ENCODE assay signal across 8 cellular contexts in the genomic region with DNA sequence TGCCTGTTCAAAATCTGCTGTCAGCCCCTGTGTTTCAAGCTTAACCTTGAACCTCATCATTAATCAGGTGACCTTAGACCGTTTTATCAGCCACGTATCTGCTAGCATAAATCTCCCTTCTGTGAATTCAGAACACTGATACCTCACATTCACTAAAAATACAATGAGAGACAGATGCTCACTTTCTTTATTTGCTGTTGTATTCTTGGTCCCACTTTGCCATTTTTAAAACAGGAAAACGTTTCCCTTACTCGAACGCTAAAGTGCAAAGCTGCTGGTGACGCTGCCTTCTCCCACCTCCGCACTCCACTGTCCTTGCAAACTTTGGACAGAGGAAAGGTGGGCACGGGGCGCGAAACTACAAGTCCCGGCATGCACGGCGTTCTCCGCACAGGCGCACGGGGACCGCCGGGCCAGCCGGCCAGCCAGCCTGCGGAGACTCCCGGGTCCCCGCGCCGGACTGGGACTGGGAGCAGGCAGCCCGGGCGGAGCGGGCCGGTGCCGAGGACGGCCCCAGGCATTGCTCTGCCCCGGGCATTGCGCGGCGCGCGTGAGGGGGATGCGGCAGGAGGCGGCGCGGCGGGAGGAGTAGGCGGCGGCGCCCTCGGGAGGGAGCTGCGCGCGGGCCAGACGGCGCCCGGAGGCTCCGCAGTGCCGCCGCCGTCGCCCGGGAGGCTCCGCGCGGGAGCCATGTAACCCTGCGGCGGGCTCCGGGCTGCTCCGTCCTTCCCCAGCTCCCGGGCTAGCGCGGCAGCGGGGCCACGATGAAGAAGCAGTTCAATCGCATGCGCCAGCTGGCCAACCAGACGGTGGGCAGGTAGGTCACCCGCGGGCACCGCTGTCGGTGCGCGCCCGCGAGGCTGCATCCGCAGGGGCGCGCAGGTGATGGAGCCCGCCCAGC. TPM values are rescaled to one million over a fixed set of nuclear protein-coding genes. Genes with fewer than 3 reads are reported as not detected.
DNase-seq lines count a peak whose midpoint lies in the region; ATAC-seq and TF ChIP-seq lines count a peak whose summit lies in the region.

A gene with protein sequence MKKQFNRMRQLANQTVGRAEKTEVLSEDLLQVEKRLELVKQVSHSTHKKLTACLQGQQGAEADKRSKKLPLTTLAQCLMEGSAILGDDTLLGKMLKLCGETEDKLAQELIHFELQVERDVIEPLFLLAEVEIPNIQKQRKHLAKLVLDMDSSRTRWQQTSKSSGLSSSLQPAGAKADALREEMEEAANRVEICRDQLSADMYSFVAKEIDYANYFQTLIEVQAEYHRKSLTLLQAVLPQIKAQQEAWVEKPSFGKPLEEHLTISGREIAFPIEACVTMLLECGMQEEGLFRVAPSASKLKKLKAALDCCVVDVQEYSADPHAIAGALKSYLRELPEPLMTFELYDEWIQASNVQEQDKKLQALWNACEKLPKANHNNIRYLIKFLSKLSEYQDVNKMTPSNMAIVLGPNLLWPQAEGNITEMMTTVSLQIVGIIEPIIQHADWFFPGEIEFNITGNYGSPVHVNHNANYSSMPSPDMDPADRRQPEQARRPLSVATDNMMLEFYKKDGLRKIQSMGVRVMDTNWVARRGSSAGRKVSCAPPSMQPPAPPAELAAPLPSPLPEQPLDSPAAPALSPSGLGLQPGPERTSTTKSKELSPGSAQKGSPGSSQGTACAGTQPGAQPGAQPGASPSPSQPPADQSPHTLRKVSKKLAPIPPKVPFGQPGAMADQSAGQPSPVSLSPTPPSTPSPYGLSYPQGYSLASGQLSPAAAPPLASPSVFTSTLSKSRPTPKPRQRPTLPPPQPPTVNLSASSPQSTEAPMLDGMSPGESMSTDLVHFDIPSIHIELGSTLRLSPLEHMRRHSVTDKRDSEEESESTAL (plus strand): TSS at position 424 of the 901 bp plus-strand sequence. CDS start 341 bp downstream, at position 765.

- no peaks in the 10 kb centered on the region for H3K27me3 ChIP-seq in ascending aorta

- intact Hi-C loops in ascending aorta (cut with DNase I) = loop anchor here (10.0 kb wide), 1 partner anchor 225 kb away; a partner anchor contains a TSS

- no peaks in the 10 kb centered on the region for H3K36me3 ChIP-seq in ascending aorta

- no peak for TF ChIP-seq CTCF in ascending aorta (IDR thresholded peaks at IDR 0.05)
- no peak for TF ChIP-seq CTCF in progenitor cell of endocrine pancreas (IDR thresholded peaks at IDR 0.05; ENCODE audit: unreplicated experiment)

- H3K4me1 Mint-ChIP-seq in progenitor cell of endocrine pancreas (ENCODE audit: low read depth) = peaks cover 17% of the 10 kb centered on the region

- no peaks in the 10 kb centered on the region for H3K9me3 Mint-ChIP-seq in progenitor cell of endocrine pancreas (ENCODE audit: low read depth)

- H3K36me3 Mint-ChIP-seq in progenitor cell of endocrine pancreas (ENCODE audit: insufficient read depth) = no peaks in the 10 kb centered on the region

- no peaks in the 10 kb centered on the region for H3K9me3 ChIP-seq in ascending aorta

- peaks cover 17% of the 10 kb centered on the region for H3K27me3 Mint-ChIP-seq in progenitor cell of endocrine pancreas

- peak; percentile 97 for ATAC-seq in GM18511 (IDR thresholded peaks at IDR 0.05; ENCODE audit: unreplicated experiment)
- peak; percentile 82 for ATAC-seq in HG02943 (IDR thresholded peaks at IDR 0.05; ENCODE audit: low read depth, unreplicated experiment)

- peak within 1 kb of the TSS; percentile 49 to 81 for H3K27ac ChIP-seq in ascending aorta

- peak within 1 kb of the TSS; percentile 92 for H3K4me3 Mint-ChIP-seq in progenitor cell of endocrine pancreas (ENCODE audit: low read depth)

- DNase-seq in AG20443 (ENCODE audit: low spot score) (peak; percentile 94), NCI-H345 treated with DMSO at 0.1 percent for 48 hours (lab: John Stamatoyannopoulos, UW; ENCODE audit: unreplicated experiment) (peak; percentile 42), ascending aorta (ENCODE audit: low spot score in 2 of 2) (peak in 1 of 2 donors; percentile 80), hepatic stellate cell (ENCODE audit: low spot score) (peak; percentile 78), progenitor cell of endocrine pancreas (ENCODE audit: low spot score, unreplicated experiment) (peak; percentile 74)
- no peak for DNase-seq in NK-92 treated with Interleukin-12 subunit alpha and Interleukin-12 subunit beta, amount 100 ng/mL, for 24 hours (lab: John Stamatoyannopoulos, UW)

- peak within 1 kb of the TSS; percentile 72 to 74 for H3K4me3 ChIP-seq in ascending aorta

- peak within 1 kb of the TSS; percentile 91 for H3K27ac Mint-ChIP-seq in progenitor cell of endocrine pancreas

- H3K4me1 ChIP-seq in ascending aorta = peaks cover 0 to 6% of the 10 kb centered on the region in 2 donors

RNA-seq across cellular contexts. Expression of the gene that starts here (rescaled TPM):
- 19.3 TPM for total RNA-seq in ascending aorta
- total RNA-seq in progenitor cell of endocrine pancreas = 12.4 and 12.8 TPM in 2 replicates
